In the genomic region with DNA sequence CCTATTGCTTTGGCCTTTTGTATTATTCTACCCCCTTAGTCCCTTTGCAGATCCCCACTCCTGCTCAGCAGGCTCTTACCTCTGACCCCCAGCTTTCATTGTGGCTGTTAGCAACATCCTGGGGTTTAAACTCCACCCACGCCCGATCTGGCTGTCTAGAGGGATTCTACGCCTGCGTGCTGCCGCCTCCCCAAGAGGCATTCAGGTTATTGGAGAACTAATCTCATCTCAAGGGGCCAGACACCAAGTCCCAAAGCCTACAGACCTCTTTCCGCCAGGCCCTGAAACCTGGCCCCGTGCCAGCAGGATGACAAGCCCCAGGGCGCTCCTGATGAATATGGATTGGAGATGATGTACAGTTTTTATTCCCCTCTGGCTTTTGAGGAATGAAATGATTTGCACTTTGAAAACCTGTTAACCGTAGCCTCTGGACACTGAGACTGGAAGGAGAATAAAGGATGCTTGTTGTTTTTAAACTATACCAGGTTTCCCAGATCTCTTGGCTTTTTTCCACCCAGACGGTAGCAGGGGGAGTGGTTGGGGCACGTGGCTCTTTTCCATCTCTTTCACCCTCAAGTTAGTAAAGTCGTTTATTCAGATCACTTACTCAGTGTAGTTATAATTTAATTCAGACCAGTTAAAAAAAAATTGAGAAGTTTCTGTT, we compare ENCODE assay signal across 11 cellular contexts. TPM values are rescaled to one million over a fixed set of nuclear protein-coding genes. Genes with fewer than 3 reads are reported as not detected.
A peak's percentile ranks its signal among the peaks of the same experiment; 100 is the strongest.
DNase-seq lines count a peak whose midpoint lies in the region; ATAC-seq and TF ChIP-seq lines count a peak whose summit lies in the region.
"Had no signal": no experiment of that assay in that cellular context is flagged by ENCODE, and none has a peak within 500 bp of the region (broad histone marks: within the 10 kb centered on the region; RNA-seq: fewer than 3 reads in every experiment).

No MANE protein-coding gene starts in this region.

- H4K91ac ChIP-seq in H9 (ENCODE audit: insufficient read length, low read depth, low read length) = no peak overlapping the region

- no peak overlapping the region for H3K23ac ChIP-seq in H9 (ENCODE audit: insufficient read length, low read depth, low read length)

- peaks cover 10 to 40% (median 15%) of the 10 kb centered on the region in 3 experiments; a peak in 6 of 7 replicates for H3K36me3 Mint-ChIP-seq in H9 (ENCODE audit: insufficient read depth in 1 of 3, low read depth in 3 of 3)

- no peak for ATAC-seq in HG03521 (IDR thresholded peaks at IDR 0.05; ENCODE audit: unreplicated experiment)

- no peak overlapping the region for H2BK20ac ChIP-seq in H9 (ENCODE audit: low read depth, low read length, poor library complexity, severe bottlenecking)

- no peak overlapping the region for H2AK5ac ChIP-seq in H9 (ENCODE audit: insufficient read length, low read length)

- no peak overlapping the region for H4K8ac ChIP-seq in H9 (replicated peaks; ENCODE audit: insufficient read length, low read depth, low read length)

- H3K27ac ChIP-seq in caudate nucleus (ENCODE audit: low read depth, low read length) (no peak overlapping the region), H9 (ENCODE audit: insufficient read length, low read depth, low read length) (no peak overlapping the region)

- H3K4ac ChIP-seq in H9 (ENCODE audit: low read depth, low read length) = no peak overlapping the region

- H4K5ac ChIP-seq in H9 (ENCODE audit: insufficient read length, low read depth, low read length) = no peak overlapping the region

- H3K9me3 ChIP-seq in H9 (ENCODE audit: control insufficient read depth, low read depth, low read length) = no peaks in the 10 kb centered on the region
- H3K9me3 ChIP-seq: esophagus squamous epithelium had no signal

- H3K27me3 ChIP-seq in H9 (ENCODE audit: insufficient read depth, low read length) = no peaks in the 10 kb centered on the region
- H3K27me3 ChIP-seq: esophagus squamous epithelium had no signal

- H3K79me2 ChIP-seq in H9 (ENCODE audit: insufficient read depth, low read length) = no peaks in the 10 kb centered on the region

- H2BK12ac ChIP-seq in H9 (ENCODE audit: insufficient read length, low read depth, low read length) = no peak overlapping the region

- no peak overlapping the region for H2BK120ac ChIP-seq in H9 (ENCODE audit: low read depth, low read length, poor library complexity, severe bottlenecking)

- peak overlapping the region in 1 of 3 experiments; percentile 25; a peak in 2 of 7 replicates for H3K27ac Mint-ChIP-seq in H9

- H3K4me1 ChIP-seq in H9 (ENCODE audit: insufficient read depth, low read length) = no peaks in the 10 kb centered on the region

- H2BK15ac ChIP-seq in H9 (ENCODE audit: low read depth, low read length) = no peak overlapping the region

- peaks cover 8 to 30% of the 10 kb centered on the region in 2 experiments for H3K4me1 Mint-ChIP-seq in H9

- no peak overlapping the region for H3K14ac ChIP-seq in H9 (ENCODE audit: insufficient read depth, low read length)

- no peak overlapping the region for H2AFZ ChIP-seq in H9 (ENCODE audit: low read length)

- H3K4me3 Mint-ChIP-seq in H9 = no peak overlapping the region

- no peaks in the 10 kb centered on the region for H3K27me3 Mint-ChIP-seq in H9 (ENCODE audit: low read depth)

- H3K4me2 ChIP-seq in H9 (ENCODE audit: insufficient read depth, insufficient read length, low read length) = no peak overlapping the region

- H3K23me2 ChIP-seq in H9 (ENCODE audit: insufficient read length, low read depth, low read length, poor library complexity, severe bottlenecking) = no peaks in the 10 kb centered on the region

- H3K79me1 ChIP-seq in H9 (ENCODE audit: insufficient read depth, low read depth, low read length, poor library complexity, severe bottlenecking) = no peaks in the 10 kb centered on the region

- WGBS in H9 (ENCODE audit: extremely low coverage, insufficient read length, low lambda C conversion rate) = no CpG with 5 or more reads among the region's 12 CpGs

- no peak overlapping the region for H3K18ac ChIP-seq in H9 (ENCODE audit: insufficient read length, low read depth, low read length)

- no peak for TF ChIP-seq CTCF in H9 (conservative IDR thresholded peaks at IDR 0.05)

- H3T11ph ChIP-seq in H9 (ENCODE audit: low read length) = no peak overlapping the region

- no peak overlapping the region for H3K9ac ChIP-seq in H9 (ENCODE audit: extremely low read depth, insufficient read length, low read length)

- H3K56ac ChIP-seq in H9 (ENCODE audit: insufficient read length, low read depth, low read length) = no peak overlapping the region

- H2BK5ac ChIP-seq in H9 (ENCODE audit: insufficient read length, low read length) = no peak overlapping the region

- H4K20me1 ChIP-seq in H9 (ENCODE audit: control insufficient read depth, insufficient read depth, insufficient read length) = no peaks in the 10 kb centered on the region

- H3K9me3 Mint-ChIP-seq in H9 = no peaks in the 10 kb centered on the region

- DNase-seq in NCI-H1417 (lab: John Stamatoyannopoulos, UW) = peak; percentile 71 to 99 (median 87)
- DNase-seq in NCI-H1417 treated with DMSO at 0.1 percent for 48 hours (lab: John Stamatoyannopoulos, UW) = no peak
- DNase-seq in NCI-H345 (lab: John Stamatoyannopoulos, UW) = peak; percentile 80
- peak in 33 of 61 donors; percentile 12 to 72 (median 31) for DNase-seq in caudate nucleus (lab: John Stamatoyannopoulos, UW)
- peak; percentile 44 for DNase-seq in retina
- DNase-seq in stimulated activated naive CD4-positive, alpha-beta T cell treated with Interleukin-2 at 50 U/mL for 16 hours (lab: John Stamatoyannopoulos, UW) = no peak
- no peak for DNase-seq in H9
- DNase-seq: 8988T, aorta, esophagus squamous epithelium had no signal

RNA-seq across cellular contexts. Expression of a gene that starts 14.5 kb away (rescaled TPM):
- 5.7 and 6.6 TPM in 2 replicates for total RNA-seq in H9 (2021)

RNA-seq across cellular contexts. Expression of a gene that starts 51.5 kb away (rescaled TPM):
- total RNA-seq in H9 (2021) = 0.50 and 0.81 TPM in 2 replicates

Comparison
In these comparisons a context has a peak if more than half of its experiments do, and no peak if none do; other contexts are left out.
1. DNase-seq: peak in NCI-H1417 (3 of 3), NCI-H345 (single experiment), caudate nucleus (33 of 61) and retina (single experiment); none in NCI-H1417 treated with DMSO at 0.1 percent for 48 hours (single experiment), stimulated activated naive CD4-positive, alpha-beta T cell treated with Interleukin-2 at 50 U/mL for 16 hours (single experiment) and H9 (single experiment).